ENCODE assay signal across 9 cellular contexts in the genomic region with DNA sequence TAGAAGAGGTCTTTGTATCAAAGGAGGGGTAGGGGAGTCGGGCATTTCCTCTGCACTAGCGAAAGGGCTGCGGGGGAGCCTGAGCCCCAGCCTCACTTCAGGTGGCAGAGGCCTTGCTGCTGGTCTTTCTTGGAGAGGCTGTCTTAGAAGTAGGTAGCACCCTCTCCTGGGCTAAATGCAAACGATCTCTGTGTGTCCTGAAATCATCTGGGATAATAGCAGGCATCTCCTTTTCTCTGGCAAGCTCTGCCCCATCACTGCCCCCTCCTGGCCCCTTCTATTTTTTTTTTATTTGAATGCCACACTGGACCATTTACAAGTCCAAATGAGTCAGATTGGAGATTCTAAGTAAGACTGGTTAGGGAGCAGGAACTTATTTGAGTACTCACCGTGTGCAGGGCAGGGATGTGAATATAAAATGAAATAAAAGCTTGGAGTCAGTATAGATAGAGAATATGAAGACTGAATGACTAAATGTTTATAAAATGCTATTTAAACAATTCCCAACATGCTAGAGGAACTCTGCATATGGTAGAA.
DNase-seq lines count a peak whose midpoint lies in the region; ATAC-seq and TF ChIP-seq lines count a peak whose summit lies in the region.
"Had no signal": no experiment of that assay in that cellular context is flagged by ENCODE, and none has a peak within 500 bp of the region (broad histone marks: within the 10 kb centered on the region; RNA-seq: fewer than 3 reads in every experiment).

No MANE protein-coding gene starts in this region.

- H3K27ac Mint-ChIP-seq in activated naive CD8-positive, alpha-beta T cell treated with anti-CD3 and anti-CD28 coated beads, Interleukin-2, amount 50 U/mL, for 24 hours: no peak overlapping the region
- no peak overlapping the region for H3K27ac Mint-ChIP-seq in progenitor cell of endocrine pancreas

- H3K27me3 ChIP-seq in Karpas-422 (ENCODE audit: low read length) (no peaks in the 10 kb centered on the region), OCI-LY3 (ENCODE audit: low read depth, low read length) (no peaks in the 10 kb centered on the region; the same call in 1 of the 2 replicates), cardiac muscle cell (no peaks in the 10 kb centered on the region)

- peak; percentile 30 for DNase-seq in GDM1 (lab: John Stamatoyannopoulos, UW)
- DNase-seq in Karpas-422: peak; percentile 76
- DNase-seq in activated naive CD8-positive, alpha-beta T cell treated with anti-CD3 and anti-CD28 coated beads, Interleukin-2, amount 50 U/mL, for 24 hours: peak; percentile 8
- DNase-seq in cardiac muscle cell (ENCODE audit: low read depth in 1 of 2, low spot score in 1 of 2): peak; percentile 86 to 96
- DNase-seq in progenitor cell of endocrine pancreas (ENCODE audit: low spot score, unreplicated experiment): peak; percentile 36

- H3K4me1 Mint-ChIP-seq in activated naive CD8-positive, alpha-beta T cell treated with anti-CD3 and anti-CD28 coated beads, Interleukin-2, amount 50 U/mL, for 24 hours: peaks cover 11% of the 10 kb centered on the region
- peaks cover 10% of the 10 kb centered on the region for H3K4me1 Mint-ChIP-seq in progenitor cell of endocrine pancreas (ENCODE audit: low read depth)

- H3K4me1 ChIP-seq in Karpas-422 (ENCODE audit: low read length) (peaks cover 8% of the 10 kb centered on the region), OCI-LY3 (ENCODE audit: low read length) (no peaks in the 10 kb centered on the region), cardiac muscle cell (ENCODE audit: low read depth) (peaks cover 16% of the 10 kb centered on the region)

- no peak overlapping the region for H3K27ac ChIP-seq in Karpas-422 (ENCODE audit: low read length)
- H3K27ac ChIP-seq in OCI-LY3 (ENCODE audit: low read length): no peak overlapping the region
- no peak overlapping the region for H3K27ac ChIP-seq in cardiac muscle cell

- no peaks in the 10 kb centered on the region for H3K79me2 ChIP-seq in Karpas-422 (ENCODE audit: low read length)
- no peaks in the 10 kb centered on the region for H3K79me2 ChIP-seq in OCI-LY3 (ENCODE audit: low read length)

- H3K36me3 ChIP-seq in Karpas-422 (ENCODE audit: insufficient read depth, low read length) (no peaks in the 10 kb centered on the region), OCI-LY3 (replicated peaks; ENCODE audit: low read depth, low read length) (no peaks in the 10 kb centered on the region), cardiac muscle cell (no peaks in the 10 kb centered on the region)

- H3K9ac ChIP-seq in Karpas-422 (ENCODE audit: low read length) (no peak overlapping the region), OCI-LY3 (ENCODE audit: low read length) (no peak overlapping the region)

- no peak overlapping the region for H3K4me2 ChIP-seq in Karpas-422 (ENCODE audit: low read depth, low read length, poor library complexity, severe bottlenecking)
- no peak overlapping the region for H3K4me2 ChIP-seq in OCI-LY3 (ENCODE audit: low read length)

- H3K9me3 ChIP-seq in Karpas-422 (ENCODE audit: low read length) (no peaks in the 10 kb centered on the region), OCI-LY3 (ENCODE audit: insufficient read depth, low read length) (no peaks in the 10 kb centered on the region), cardiac muscle cell (ENCODE audit: low read depth) (no peaks in the 10 kb centered on the region)

- H3K4me3 Mint-ChIP-seq in activated naive CD8-positive, alpha-beta T cell treated with anti-CD3 and anti-CD28 coated beads, Interleukin-2, amount 50 U/mL, for 24 hours: no peak overlapping the region
- H3K4me3 Mint-ChIP-seq in progenitor cell of endocrine pancreas (ENCODE audit: low read depth): no peak overlapping the region
- H3K4me3 Mint-ChIP-seq: central memory CD8-positive, alpha-beta T cell had no signal

- H3K9me2 ChIP-seq in Karpas-422 (replicated peaks; ENCODE audit: insufficient read depth, low read length): no peaks in the 10 kb centered on the region

- H2AFZ ChIP-seq in Karpas-422 (ENCODE audit: low read length) (no peak overlapping the region), OCI-LY3 (ENCODE audit: low read depth, low read length) (no peak overlapping the region)

- H3K36me3 Mint-ChIP-seq in activated naive CD8-positive, alpha-beta T cell treated with anti-CD3 and anti-CD28 coated beads, Interleukin-2, amount 50 U/mL, for 24 hours (ENCODE audit: low read depth): no peaks in the 10 kb centered on the region
- H3K36me3 Mint-ChIP-seq in progenitor cell of endocrine pancreas (ENCODE audit: insufficient read depth): no peaks in the 10 kb centered on the region

- TF ChIP-seq CTCF in OCI-LY3 (IDR thresholded peaks at IDR 0.05; ENCODE audit: low read depth, low read length) (peak; percentile 59), cardiac muscle cell (IDR thresholded peaks at IDR 0.05; ENCODE audit: low read depth, low read length) (peak; percentile 94), progenitor cell of endocrine pancreas (IDR thresholded peaks at IDR 0.05; ENCODE audit: unreplicated experiment) (peak; percentile 88)

- ATAC-seq in activated naive CD8-positive, alpha-beta T cell treated with anti-CD3 and anti-CD28 coated beads, Interleukin-2, amount 50 U/mL, for 24 hours: peak; percentile 82
- ATAC-seq in GM18873 (IDR thresholded peaks at IDR 0.05; ENCODE audit: low FRiP score, unreplicated experiment) (no peak), HG02623 (IDR thresholded peaks at IDR 0.05; ENCODE audit: unreplicated experiment) (no peak)

- H3K27me3 Mint-ChIP-seq in activated naive CD8-positive, alpha-beta T cell treated with anti-CD3 and anti-CD28 coated beads, Interleukin-2, amount 50 U/mL, for 24 hours: peaks cover 30% of the 10 kb centered on the region
- H3K27me3 Mint-ChIP-seq in progenitor cell of endocrine pancreas: peaks cover 24% of the 10 kb centered on the region

- no peaks in the 10 kb centered on the region for H3K9me3 Mint-ChIP-seq in activated naive CD8-positive, alpha-beta T cell treated with anti-CD3 and anti-CD28 coated beads, Interleukin-2, amount 50 U/mL, for 24 hours
- H3K9me3 Mint-ChIP-seq in progenitor cell of endocrine pancreas (ENCODE audit: low read depth): no peaks in the 10 kb centered on the region
- H3K9me3 Mint-ChIP-seq: central memory CD8-positive, alpha-beta T cell had no signal

- H4K20me1 ChIP-seq in Karpas-422 (ENCODE audit: insufficient read depth, low read depth, low read length) (no peaks in the 10 kb centered on the region), OCI-LY3 (ENCODE audit: insufficient read depth, low read length) (no peaks in the 10 kb centered on the region)

- no peak overlapping the region for H3K4me3 ChIP-seq in Karpas-422 (ENCODE audit: low read length)
- no peak overlapping the region for H3K4me3 ChIP-seq in OCI-LY3 (ENCODE audit: low read length)
- H3K4me3 ChIP-seq in cardiac muscle cell: no peak overlapping the region

Comparison
In these comparisons a context has a peak if more than half of its experiments do, and no peak if none do; other contexts are left out.
1. DNase-seq: peak in every context shown above with its lines; median percentile 91 in cardiac muscle cell; 76 in Karpas-422; 36 in progenitor cell of endocrine pancreas; 30 in GDM1; 8 in activated naive CD8-positive, alpha-beta T cell treated with anti-CD3 and anti-CD28 coated beads, Interleukin-2, amount 50 U/mL, for 24 hours.